In genomic region chr16:50482271-50482670, GRCh38 we compare ENCODE assay signal across 21 cellular contexts.
"Had no signal": no experiment of that assay in that cellular context is flagged by ENCODE, and none has a peak within 500 bp of the region (broad histone marks: within the 10 kb centered on the region; RNA-seq: fewer than 3 reads in every experiment).

No MANE protein-coding gene starts in this region.

- H3K27ac ChIP-seq: coronary artery, dorsolateral prefrontal cortex, esophagus muscularis mucosa, foreskin keratinocyte, gastroesophageal sphincter, heart left ventricle, hepatocyte, left lung, lower lobe of right lung had no signal

- H3K4me3 ChIP-seq: coronary artery, dorsolateral prefrontal cortex, esophagus muscularis mucosa, gastroesophageal sphincter, heart left ventricle, hepatocyte, left lung, lower lobe of right lung had no signal

- H3K4me2 ChIP-seq: hepatocyte had no signal

- H3K36me3 ChIP-seq: esophagus muscularis mucosa, gastroesophageal sphincter, heart left ventricle, left lung, lower lobe of right lung had no signal

- ATAC-seq: foreskin keratinocyte, gastroesophageal sphincter, heart left ventricle, left cardiac atrium, left lung, left ventricle myocardium superior, lower lobe of right lung had no signal

- H3K27me3 ChIP-seq: esophagus muscularis mucosa, gastroesophageal sphincter had no signal

- FAIRE-seq: colon, endothelial cell of umbilical vein, frontal cortex, islet of Langerhans, keratinocyte had no signal

- H2AFZ ChIP-seq: hepatocyte had no signal

- H3K4me1 ChIP-seq: esophagus muscularis mucosa, foreskin keratinocyte, gastroesophageal sphincter, heart left ventricle, left lung, lower lobe of right lung had no signal

- DNase-seq: dermis blood vessel endothelial cell; dorsolateral prefrontal cortex; effector CD4-positive, alpha-beta T cell; effector memory CD4-positive, alpha-beta T cell; foreskin keratinocyte; heart left ventricle; left cardiac atrium; left lung; left ventricle myocardium superior; lower lobe of right lung; mesenchymal stem cell; midbrain had no signal

- H3K79me2 ChIP-seq: hepatocyte had no signal
